ENCODE assay signal across 8 cellular contexts in the genomic region with DNA sequence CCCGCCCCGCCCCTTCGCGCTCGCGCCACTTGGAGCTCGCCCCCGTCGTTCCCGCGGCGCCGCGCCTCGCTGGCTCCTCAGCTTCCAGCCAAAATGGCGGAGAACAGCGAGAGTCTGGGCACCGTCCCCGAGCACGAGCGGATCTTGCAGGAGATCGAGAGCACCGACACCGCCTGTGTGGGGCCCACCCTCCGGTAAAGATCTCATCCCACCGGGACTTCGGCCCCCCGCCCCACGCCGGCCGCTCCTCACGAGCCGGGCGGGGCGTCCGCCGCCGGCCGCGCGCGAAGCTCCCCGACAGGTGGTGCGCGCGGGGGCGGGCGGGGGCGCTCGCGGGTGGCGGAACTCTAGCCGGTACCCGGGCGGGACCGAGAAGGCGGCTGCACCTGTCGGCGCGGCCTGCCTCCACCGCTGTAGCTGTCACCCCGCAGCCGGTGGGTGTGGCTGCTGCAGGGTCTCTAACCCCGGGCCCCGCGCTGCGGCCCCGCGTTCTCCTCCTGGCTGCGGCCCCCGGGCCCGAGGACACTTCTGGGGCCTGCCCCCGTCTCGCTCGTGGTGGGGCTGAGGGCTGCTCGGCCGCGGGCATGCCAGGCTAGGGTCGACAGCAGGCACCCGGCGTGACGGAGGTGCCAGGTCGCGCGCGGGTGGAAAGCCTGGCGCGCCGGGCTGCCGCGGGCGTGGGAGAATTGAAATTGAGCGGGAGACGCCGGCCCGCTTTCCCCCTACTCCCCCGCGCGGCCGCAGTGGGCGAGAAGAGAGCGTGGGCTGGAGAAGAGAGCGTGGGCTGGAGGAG. TPM values are rescaled to one million over a fixed set of nuclear protein-coding genes. Genes with fewer than 3 reads are reported as not detected.
DNase-seq lines count a peak whose midpoint lies in the region; ATAC-seq and TF ChIP-seq lines count a peak whose summit lies in the region.

TSS of gene EXOC6 (plus strand) at position 80 of the 793 bp plus-strand sequence. CDS start at position 94, 14 bp downstream.

- H3K4me1 Mint-ChIP-seq in neural progenitor cell = peaks cover 19% of the 10 kb centered on the region

- H3K9ac ChIP-seq in neural progenitor cell (peak within 1 kb of the TSS; percentile 63), stomach smooth muscle (ENCODE audit: low read length in 2 of 2) (peak within 1 kb of the TSS; percentile 55 to 61)

- H3K27me3 ChIP-seq in SJCRH30 (no peaks in the 10 kb centered on the region), neural progenitor cell (peaks cover 19% of the 10 kb centered on the region), stomach smooth muscle (ENCODE audit: control insufficient read depth in 1 of 2, insufficient read depth in 2 of 2, low read length in 2 of 2) (no peaks in the 10 kb centered on the region)

- peaks cover 9% of the 10 kb centered on the region for H3K27me3 Mint-ChIP-seq in neural progenitor cell (ENCODE audit: insufficient read depth, low read depth)

- H3K79me2 ChIP-seq in neural progenitor cell (ENCODE audit: low read depth) = peaks cover 14% of the 10 kb centered on the region

- no peaks in the 10 kb centered on the region for H4K20me1 ChIP-seq in neural progenitor cell (ENCODE audit: low read depth)

- peak; percentile 76 for ATAC-seq in GM21717 (IDR thresholded peaks at IDR 0.05; ENCODE audit: unreplicated experiment)

- DNase-seq in EL (peak; percentile 81), KBM-7 (peak; percentile 78), SJCRH30 (peak; percentile 75 to 81), activated gamma-delta T cell treated with Interleukin-2 at 50 U/mL for 16 hours (peak; percentile 82), foreskin fibroblast (peak; percentile 71 to 93), neural progenitor cell (ENCODE audit: low spot score) (peak; percentile 93)

- peaks cover 6% of the 10 kb centered on the region for H3K9me3 Mint-ChIP-seq in neural progenitor cell

- no peak for TF ChIP-seq CTCF in foreskin fibroblast (IDR thresholded peaks at IDR 0.05; ENCODE audit: low read depth, low read length)
- TF ChIP-seq CTCF in neural progenitor cell (IDR thresholded peaks at IDR 0.05) = peak; percentile 30

- peak within 1 kb of the TSS; percentile 87 for H3K4me3 ChIP-seq in SJCRH30
- H3K4me3 ChIP-seq in foreskin fibroblast (ENCODE audit: low read depth in 1 of 2, low read length in 2 of 2) = peak within 1 kb of the TSS; percentile 59 to 84
- H3K4me3 ChIP-seq in neural progenitor cell = peak within 1 kb of the TSS; percentile 98
- peak within 1 kb of the TSS; percentile 75 to 81 for H3K4me3 ChIP-seq in stomach smooth muscle (ENCODE audit: low read length in 2 of 2)

- peaks cover 12% of the 10 kb centered on the region for H3K36me3 Mint-ChIP-seq in neural progenitor cell

- peak within 1 kb of the TSS; percentile 97 for H3K27ac Mint-ChIP-seq in neural progenitor cell

- H3K36me3 ChIP-seq in SJCRH30 (no peaks in the 10 kb centered on the region), neural progenitor cell (no peaks in the 10 kb centered on the region), stomach smooth muscle (ENCODE audit: control insufficient read depth in 2 of 2, insufficient read depth in 2 of 2, low read length in 2 of 2) (no peaks in the 10 kb centered on the region)

- peaks cover 10% of the 10 kb centered on the region for H3F3A ChIP-seq in neural progenitor cell (ENCODE audit: low read depth)

- H3K4me1 ChIP-seq in SJCRH30 (peaks cover 10% of the 10 kb centered on the region), neural progenitor cell (no peaks in the 10 kb centered on the region), stomach smooth muscle (ENCODE audit: control insufficient read depth, insufficient read depth, low read length) (no peaks in the 10 kb centered on the region)

- H3K27ac ChIP-seq in SJCRH30 = peak within 1 kb of the TSS; percentile 63
- H3K27ac ChIP-seq in neural progenitor cell = no peak within 1 kb of the TSS
- H3K27ac ChIP-seq in stomach smooth muscle (ENCODE audit: low read length) = no peak within 1 kb of the TSS

- peak within 1 kb of the TSS; percentile 93 for H3K4me2 ChIP-seq in neural progenitor cell

- H3K4me3 Mint-ChIP-seq in neural progenitor cell = peak within 1 kb of the TSS; percentile 95

- peak within 1 kb of the TSS; percentile 94 for H2AFZ ChIP-seq in neural progenitor cell (replicated peaks)

- in situ Hi-C loops in KBM-7 (cut with MboI; ENCODE audit: low pct_unique_long_range_greater_than_20kb, low sequenced_read_pairs) = no loop called here

- H3K9me3 ChIP-seq in SJCRH30 (replicated peaks) (0 out of 2 replicates have a peak, but pooled peaks cover 4% of the 10 kb centered on the region), neural progenitor cell (ENCODE audit: low read depth) (no peaks in the 10 kb centered on the region), stomach smooth muscle (ENCODE audit: control insufficient read depth in 2 of 2, low read length in 2 of 2) (no peaks in the 10 kb centered on the region)

RNA-seq across cellular contexts. Expression of gene EXOC6, which starts in this region (rescaled TPM):
- total RNA-seq in SJCRH30 (2014; rRNA removed; shearing (Covaris generic)) = 5.9 and 8.0 TPM in 2 replicates
- 17.3 and 25.6 TPM in 2 replicates for total RNA-seq in neural progenitor cell (ENCODE audit: low replicate concordance)
